In genomic region chr12:19710811-19711793, GRCh38 we compare ENCODE assay signal across 1 cellular context.
TF ChIP-seq lines count a peak whose summit lies in the region.

No MANE protein-coding gene starts in this region.

TF ChIP-seq in endothelial cell of umbilical vein, 7 proteins besides CTCF, POLR2A, EP300 and RAD21 (continued from another document):
- no peak for TF ChIP-seq FOS (IDR thresholded peaks at IDR 0.05; ENCODE audit: borderline replicate concordance, insufficient read depth, low read length)
TF ChIP-seq in endothelial cell of umbilical vein: peak in this region for 0.
